20 cellular contexts compared by ENCODE assay signal in the genomic region with DNA sequence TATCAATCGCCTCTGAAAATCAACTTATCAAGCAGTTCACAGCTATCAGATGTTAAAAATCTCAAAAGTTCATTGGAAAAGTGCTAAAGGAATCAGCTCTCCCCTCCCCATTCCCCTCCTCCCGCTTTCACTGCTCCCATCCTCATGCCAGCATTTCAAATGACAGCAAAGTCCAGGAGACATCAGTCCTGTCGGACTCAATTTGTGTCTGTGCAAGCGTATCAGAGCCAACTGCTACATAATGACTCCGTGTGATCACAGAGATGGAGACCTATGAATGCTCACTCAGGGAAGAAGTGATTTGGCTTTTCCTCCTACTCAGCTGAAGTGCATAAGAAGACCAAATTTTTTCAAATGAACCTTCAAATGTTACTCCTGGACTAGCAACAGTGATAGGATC.
A peak's percentile ranks its signal among the peaks of the same experiment; 100 is the strongest.
DNase-seq lines count a peak whose midpoint lies in the region; ATAC-seq and TF ChIP-seq lines count a peak whose summit lies in the region.
"Had no signal": no experiment of that assay in that cellular context is flagged by ENCODE, and none has a peak within 500 bp of the region (broad histone marks: within the 10 kb centered on the region; RNA-seq: fewer than 3 reads in every experiment).

No MANE protein-coding gene starts in this region.

- no peak overlapping the region for H3K4me3 Mint-ChIP-seq in mesothelial cell of epicardium
- H3K4me3 Mint-ChIP-seq: GM23338, IgD-negative memory B cell had no signal

- no peaks in the 10 kb centered on the region for H3K36me3 Mint-ChIP-seq in mesothelial cell of epicardium
- H3K36me3 Mint-ChIP-seq: CD4-positive, alpha-beta memory T cell; IgD-negative memory B cell had no signal

- peaks cover 25% of the 10 kb centered on the region for H3K4me1 Mint-ChIP-seq in mesothelial cell of epicardium
- H3K4me1 Mint-ChIP-seq: CD4-positive, alpha-beta memory T cell; IgD-negative memory B cell had no signal

- H3K27ac Mint-ChIP-seq in mesothelial cell of epicardium, result peak overlapping the region; percentile 30
- H3K27ac Mint-ChIP-seq: CD4-positive, alpha-beta memory T cell had no signal

- ATAC-seq in HG03025 (IDR thresholded peaks at IDR 0.05; ENCODE audit: low FRiP score, unreplicated experiment), result no peak
- ATAC-seq: A549, GM12878, GM23338 had no signal

- no peak for TF ChIP-seq CTCF in mesothelial cell of epicardium (IDR thresholded peaks at IDR 0.05; ENCODE audit: unreplicated experiment)

- H3K27me3 Mint-ChIP-seq in mesothelial cell of epicardium (ENCODE audit: low read depth), result no peaks in the 10 kb centered on the region
- H3K27me3 Mint-ChIP-seq: IgD-negative memory B cell had no signal

- DNase-seq in cerebellar cortex (ENCODE audit: low spot score) (peak; percentile 93), globus pallidus (ENCODE audit: low spot score) (peak; percentile 37), mesothelial cell of epicardium (ENCODE audit: low spot score in 2 of 2, unreplicated experiment in 2 of 2) (no peak), GM03348 (ENCODE audit: low spot score) (no peak), NCI-H2171 (lab: John Stamatoyannopoulos, UW) (no peak), posterior vena cava (ENCODE audit: low spot score) (no peak)
- DNase-seq: AML-193; CD4-positive, alpha-beta memory T cell; COR-L47; DMS53; NCI-H1092; NCI-H1436; NCI-H187; NCI-H526 treated with DMSO at 0.1 percent for 48 hours; SHP77 had no signal

- intact Hi-C loops in posterior vena cava (cut with DNase I), result no loop called here

- H3K9me3 Mint-ChIP-seq in mesothelial cell of epicardium, result no peaks in the 10 kb centered on the region
- H3K9me3 Mint-ChIP-seq: CD4-positive, alpha-beta memory T cell; GM23338 had no signal

Comparison
In these comparisons a context has a peak if more than half of its experiments do, and no peak if none do; other contexts are left out.
1. DNase-seq: peak in cerebellar cortex (single experiment) and globus pallidus (single experiment); none in mesothelial cell of epicardium (0 of 2), GM03348 (single experiment), NCI-H2171 (single experiment) and posterior vena cava (single experiment).